ENCODE assay signal across 8 cellular contexts in the genomic region with DNA sequence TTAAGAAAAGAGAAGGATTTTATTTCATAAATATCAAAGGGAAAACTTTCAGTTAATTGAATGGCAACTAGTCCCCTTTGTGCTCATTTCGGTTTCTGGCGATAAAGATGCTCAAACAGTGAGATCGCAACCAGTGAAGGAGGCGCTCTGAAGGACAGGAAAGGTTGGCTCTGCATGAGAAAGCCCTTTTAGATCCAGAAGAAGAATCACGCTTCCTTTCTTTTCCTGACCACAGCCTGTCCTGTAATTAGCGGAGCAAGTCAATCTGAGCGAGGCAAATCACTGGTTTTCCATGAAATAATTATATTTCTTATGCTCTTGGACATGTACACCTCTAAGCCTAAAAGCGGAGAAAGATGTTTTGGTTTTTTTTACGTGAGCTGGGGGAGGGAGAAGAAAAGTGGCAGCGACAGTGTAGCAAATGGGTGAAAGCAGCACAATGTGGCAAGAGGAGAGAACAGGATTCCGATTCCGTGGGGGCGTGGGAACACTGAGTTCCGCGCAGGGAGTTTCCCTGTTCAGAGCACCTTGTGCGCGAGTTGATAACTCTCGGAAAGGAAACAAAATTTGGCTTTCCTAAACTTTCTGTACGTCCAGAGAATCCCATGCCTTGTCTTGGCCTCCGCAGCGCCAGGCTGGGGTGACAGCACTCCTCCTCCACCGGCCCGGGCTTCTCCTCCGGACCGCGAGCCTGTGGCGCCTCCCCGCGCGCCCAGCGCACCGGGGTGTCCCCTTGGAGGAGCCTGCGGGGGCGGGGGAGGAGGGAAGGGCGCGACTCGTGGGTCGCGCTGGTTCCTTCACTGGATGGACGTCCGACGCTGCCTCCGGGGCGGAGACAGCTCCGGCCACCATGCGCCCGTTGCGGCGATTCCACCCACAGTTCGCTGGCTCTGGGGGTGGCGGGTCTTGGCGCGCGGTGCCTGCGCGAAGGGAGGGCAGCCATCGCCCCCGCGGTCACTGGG. TPM values are rescaled to one million over a fixed set of nuclear protein-coding genes. Genes with fewer than 3 reads are reported as not detected.
A peak's percentile ranks its signal among the peaks of the same experiment; 100 is the strongest.
DNase-seq lines count a peak whose midpoint lies in the region; ATAC-seq and TF ChIP-seq lines count a peak whose summit lies in the region.

No MANE protein-coding gene starts in this region.

- no TSS peak for BruUV-seq in A673 (replicated peaks; lab: Mats Ljungman, UMichigan)

- no peak for TF ChIP-seq CTCF in A673 (conservative IDR thresholded peaks at IDR 0.05; ENCODE audit: low read depth, low read length)

- DNase-seq in A673 (ENCODE audit: low spot score) (peak; percentile 1), HAP-1 (ENCODE audit: low spot score in 2 of 2) (no peak), middle frontal gyrus (ENCODE audit: extremely low spot score, low spot score) (no peak)
- DNase-seq in activated naive CD4-positive, alpha-beta T cell treated with anti-CD3 and anti-CD28 coated beads, Interleukin-2, amount 50 U/mL, for 72 hours (ENCODE audit: low spot score in 2 of 2): peak in 1 of 2 donors; percentile 17

- H3K4me3 ChIP-seq in A673 (ENCODE audit: low read depth, low read length, poor library complexity, severe bottlenecking) (peak overlapping the region; percentile 16), HAP-1 (peak overlapping the region; percentile 8), iPS-18a (ENCODE audit: low read length) (peak overlapping the region; percentile 65), skeletal muscle tissue (ENCODE audit: low read length in 3 of 3) (peak overlapping the region; percentile 76 to 80 (median 77))

- no peak overlapping the region for H3K27ac Mint-ChIP-seq in activated naive CD4-positive, alpha-beta T cell treated with anti-CD3 and anti-CD28 coated beads, Interleukin-2, amount 50 U/mL, for 72 hours

- H3K27me3 ChIP-seq in A673 (replicated peaks; ENCODE audit: insufficient read depth, low read depth, low read length, poor library complexity) (peaks cover 89% of the 10 kb centered on the region), HAP-1 (ENCODE audit: low read depth) (peaks cover 37% of the 10 kb centered on the region), iPS-18a (ENCODE audit: control insufficient read depth, insufficient read depth, low read length) (peaks cover 62% of the 10 kb centered on the region), skeletal muscle tissue (ENCODE audit: control insufficient read depth in 3 of 3, insufficient read depth in 3 of 3, low read length in 3 of 3) (peaks cover 7 to 11% (median 9%) of the 10 kb centered on the region in 3 donors)

- in situ Hi-C loops in HAP-1 (cut with MboI; ENCODE audit: low sequenced_read_pairs): no loop called here

- POLR2A ChIA-PET in A673 (lab: Charles Lee; ENCODE audit: low non-redundant PET): no interaction called here

- CTCF ChIA-PET in A673 (lab: Charles Lee): no interaction called here

- H3K9me3 ChIP-seq in A673 (ENCODE audit: low read depth, low read length, poor library complexity, severe bottlenecking) (no peaks in the 10 kb centered on the region), HAP-1 (no peaks in the 10 kb centered on the region), iPS-18a (ENCODE audit: control insufficient read depth, low read depth, low read length) (no peaks in the 10 kb centered on the region), skeletal muscle tissue (ENCODE audit: control insufficient read depth in 3 of 3, low read length in 3 of 3) (no peaks in the 10 kb centered on the region)

- peak; percentile 27 to 39 for ATAC-seq in activated naive CD4-positive, alpha-beta T cell treated with anti-CD3 and anti-CD28 coated beads, Interleukin-2, amount 50 U/mL, for 72 hours
- ATAC-seq in GM21515 (IDR thresholded peaks at IDR 0.05; ENCODE audit: unreplicated experiment): no peak
- no peak for ATAC-seq in GM21717 (IDR thresholded peaks at IDR 0.05; ENCODE audit: unreplicated experiment)

- H3K9ac ChIP-seq in iPS-18a (ENCODE audit: low read length) (no peak overlapping the region), skeletal muscle tissue (ENCODE audit: low read depth in 1 of 3, low read length in 3 of 3) (peak overlapping the region; percentile 69 to 84 (median 81))

- no peaks in the 10 kb centered on the region for H3K9me3 Mint-ChIP-seq in activated naive CD4-positive, alpha-beta T cell treated with anti-CD3 and anti-CD28 coated beads, Interleukin-2, amount 50 U/mL, for 72 hours

- H3K4me1 ChIP-seq in A673 (ENCODE audit: insufficient read depth, low read length, poor library complexity, severe bottlenecking) (no peaks in the 10 kb centered on the region), HAP-1 (no peaks in the 10 kb centered on the region), iPS-18a (ENCODE audit: control insufficient read depth, low read depth, low read length) (peaks cover 5% of the 10 kb centered on the region), skeletal muscle tissue (ENCODE audit: control insufficient read depth in 3 of 3, insufficient read depth in 3 of 3, low read length in 3 of 3) (peaks cover 4 to 28% (median 10%) of the 10 kb centered on the region in 3 donors)

- H3K36me3 Mint-ChIP-seq in activated naive CD4-positive, alpha-beta T cell treated with anti-CD3 and anti-CD28 coated beads, Interleukin-2, amount 50 U/mL, for 72 hours: peaks cover 0 to 13% of the 10 kb centered on the region in 2 donors

- intact Hi-C loops in A673 (cut with micrococcal nuclease; ENCODE audit: unreplicated experiment): loop anchor here (5.0 kb wide), 1 partner anchor 96 kb away; no protein-coding TSS in a partner anchor

- H3K27ac ChIP-seq in A673 (ENCODE audit: low read depth, low read length, poor library complexity, severe bottlenecking) (no peak overlapping the region), iPS-18a (ENCODE audit: low read length) (no peak overlapping the region), skeletal muscle tissue (ENCODE audit: low read depth, low read length) (peak overlapping the region; percentile 69)

- no peaks in the 10 kb centered on the region for H3K36me3 ChIP-seq in A673 (ENCODE audit: insufficient read depth, low read length, poor library complexity, severe bottlenecking)
- H3K36me3 ChIP-seq in HAP-1 (replicated peaks): no peaks in the 10 kb centered on the region
- no peaks in the 10 kb centered on the region for H3K36me3 ChIP-seq in iPS-18a (ENCODE audit: control insufficient read depth, low read depth, low read length)
- no peaks in the 10 kb centered on the region for H3K36me3 ChIP-seq in skeletal muscle tissue (ENCODE audit: control insufficient read depth in 3 of 3, insufficient read depth in 3 of 3, low read length in 3 of 3)

RNA-seq across cellular contexts. Expression of gene SLC9A2, which starts 0.6 kb away (rescaled TPM):
- total RNA-seq in A673 (2021) (not detected in 2 replicates), skeletal muscle tissue (2.1 TPM)
- total RNA-seq in activated naive CD4-positive, alpha-beta T cell treated with anti-CD3 and anti-CD28 coated beads, Interleukin-2, amount 50 U/mL, for 72 hours: under 1 TPM in 1 of 2 donors, not detected in 1; 0.25 TPM

Comparison
In these comparisons a context has a peak if more than half of its experiments do, and no peak if none do; other contexts are left out.
1. H3K4me3 ChIP-seq: peak in every context shown above with its lines; median percentile 77 in skeletal muscle tissue; 65 in iPS-18a; 16 in A673; 8 in HAP-1.
2. ATAC-seq: peak in activated naive CD4-positive, alpha-beta T cell treated with anti-CD3 and anti-CD28 coated beads, Interleukin-2, amount 50 U/mL, for 72 hours (2 of 2); none in GM21515 (single experiment) and GM21717 (single experiment).